19 cellular contexts compared by ENCODE assay signal in genomic region chr11:109521571-109522086, GRCh38.
DNase-seq lines count a peak whose midpoint lies in the region; ATAC-seq, FAIRE-seq and TF ChIP-seq lines count a peak whose summit lies in the region.
"Had no signal": no experiment of that assay in that cellular context is flagged by ENCODE, and none has a peak within 500 bp of the region (broad histone marks: within the 10 kb centered on the region; RNA-seq: fewer than 3 reads in every experiment).

No MANE protein-coding gene starts in this region.

- no peaks in the 10 kb centered on the region for H3K27me3 Mint-ChIP-seq in mesothelial cell of epicardium (ENCODE audit: low read depth)
- H3K27me3 Mint-ChIP-seq in naive thymus-derived CD4-positive, alpha-beta T cell = no peaks in the 10 kb centered on the region

- H3K36me3 ChIP-seq in liver (ENCODE audit: control insufficient read depth in 4 of 4, insufficient read depth in 3 of 4, low read depth in 1 of 4, low read length in 3 of 4) = no peaks in the 10 kb centered on the region
- H3K36me3 ChIP-seq in HepG2 (replicated peaks in 1 of 2; ENCODE audit: control insufficient read depth in 1 of 2, insufficient read depth in 2 of 2, low read length in 2 of 2) = no peaks in the 10 kb centered on the region
- no peaks in the 10 kb centered on the region for H3K36me3 ChIP-seq in naive thymus-derived CD4-positive, alpha-beta T cell (ENCODE audit: control insufficient read depth in 2 of 3, insufficient read depth in 3 of 3, low read length in 3 of 3)
- H3K36me3 ChIP-seq: BLaER1 had no signal

- DNase-seq in HepG2 (ENCODE audit: low spot score) (no peak), foreskin keratinocyte (peak; percentile 28 to 68), mesothelial cell of epicardium (ENCODE audit: low spot score in 2 of 2, unreplicated experiment in 2 of 2) (no peak), GM03348 (ENCODE audit: low spot score) (no peak), kidney tubule cell (ENCODE audit: low spot score) (no peak)
- no peak for DNase-seq in naive thymus-derived CD4-positive, alpha-beta T cell
- DNase-seq: 8988T; Calu3; CD8-positive, alpha-beta T cell; DMS53; DND-41; EL; H9 had no signal

- no TSS peak for BruUV-seq in HepG2 (replicated peaks; lab: Mats Ljungman, UMichigan)

- H3K27me3 ChIP-seq in liver (ENCODE audit: control insufficient read depth in 4 of 4, insufficient read depth in 4 of 4, low read length in 3 of 4) (no peaks in the 10 kb centered on the region), HepG2 (ENCODE audit: control insufficient read depth in 1 of 2, insufficient read depth in 2 of 2, low read length in 2 of 2) (no peaks in the 10 kb centered on the region), foreskin keratinocyte (no peaks in the 10 kb centered on the region)
- no peaks in the 10 kb centered on the region for H3K27me3 ChIP-seq in naive thymus-derived CD4-positive, alpha-beta T cell (ENCODE audit: control insufficient read depth in 2 of 2, insufficient read depth in 2 of 2, low read length in 2 of 2)
- H3K27me3 ChIP-seq: BLaER1 had no signal

- H3K9me3 ChIP-seq in liver (ENCODE audit: control insufficient read depth in 4 of 4, low read length in 3 of 4) = no peaks in the 10 kb centered on the region
- no peaks in the 10 kb centered on the region; the same call in 1 of the 2 replicates for H3K9me3 ChIP-seq in HepG2 (ENCODE audit: low read length)
- H3K9me3 ChIP-seq in naive thymus-derived CD4-positive, alpha-beta T cell (ENCODE audit: control insufficient read depth in 2 of 3, low read length in 3 of 3) = no peaks in the 10 kb centered on the region
- H3K9me3 ChIP-seq: BLaER1 had no signal

- peaks cover 9% of the 10 kb centered on the region for H3K9me3 Mint-ChIP-seq in mesothelial cell of epicardium
- H3K9me3 Mint-ChIP-seq in naive thymus-derived CD4-positive, alpha-beta T cell = peaks cover 0 to 25% (median 6%) of the 10 kb centered on the region in 11 donors
- H3K9me3 Mint-ChIP-seq: H9 had no signal

- no peak for TF ChIP-seq POLR2A in HepG2 (IDR thresholded peaks at IDR 0.05; ENCODE audit: insufficient read depth in 1 of 2, low read depth in 2 of 2, low read length in 2 of 2)

- TF ChIP-seq EP300 in HepG2 (IDR thresholded peaks at IDR 0.05; ENCODE audit: low read depth in 2 of 2, low read length in 2 of 2) = no peak
- TF ChIP-seq EP300 in HepG2 (CRISPR knock-in tag; IDR thresholded peaks at IDR 0.05; ENCODE audit: borderline replicate concordance) = no peak

- no peak overlapping the region for H3K4me3 ChIP-seq in liver (ENCODE audit: low read depth in 1 of 3, low read length in 3 of 3)
- H3K4me3 ChIP-seq in HepG2 (replicated peaks in 1 of 3; ENCODE audit: insufficient read depth in 1 of 3, low read depth in 2 of 3, low read length in 3 of 3) = no peak overlapping the region
- no peak overlapping the region for H3K4me3 ChIP-seq in naive thymus-derived CD4-positive, alpha-beta T cell (ENCODE audit: low read length)
- H3K4me3 ChIP-seq: BLaER1 had no signal

- H4K20me1 ChIP-seq in HepG2 (ENCODE audit: insufficient read depth, low read length) = no peaks in the 10 kb centered on the region
- H4K20me1 ChIP-seq: BLaER1 had no signal

- no peak overlapping the region for H3K4me3 Mint-ChIP-seq in mesothelial cell of epicardium
- no peak overlapping the region for H3K4me3 Mint-ChIP-seq in naive thymus-derived CD4-positive, alpha-beta T cell
- H3K4me3 Mint-ChIP-seq: CD14-positive monocyte; CD8-positive, alpha-beta T cell; H9 had no signal

- H3K27ac Mint-ChIP-seq in mesothelial cell of epicardium = peak overlapping the region; percentile 27
- H3K27ac Mint-ChIP-seq in naive thymus-derived CD4-positive, alpha-beta T cell = no peak overlapping the region
- H3K27ac Mint-ChIP-seq: CD14-positive monocyte; CD8-positive, alpha-beta T cell; H9 had no signal

- TF ChIP-seq RAD21 in liver (IDR thresholded peaks at IDR 0.05) (no peak), HepG2 (CRISPR knock-in tag; IDR thresholded peaks at IDR 0.05) (no peak)

- H3K9ac ChIP-seq in liver (ENCODE audit: low read depth in 1 of 2, low read length in 2 of 2) (no peak overlapping the region), HepG2 (ENCODE audit: insufficient read depth, low read depth, low read length) (no peak overlapping the region)
- H3K9ac ChIP-seq: BLaER1 had no signal

- H3K27ac ChIP-seq in liver (ENCODE audit: low read depth in 1 of 2, low read length in 2 of 2) = no peak overlapping the region
- no peak overlapping the region for H3K27ac ChIP-seq in HepG2 (ENCODE audit: extremely low read length, insufficient read depth, low read length)
- H3K27ac ChIP-seq in foreskin keratinocyte = no peak overlapping the region
- no peak overlapping the region for H3K27ac ChIP-seq in naive thymus-derived CD4-positive, alpha-beta T cell (ENCODE audit: low read depth, low read length)
- H3K27ac ChIP-seq: BLaER1 had no signal

- no peak for ATAC-seq in HepG2
- no peak for ATAC-seq in foreskin keratinocyte
- ATAC-seq in naive thymus-derived CD4-positive, alpha-beta T cell = no peak
- ATAC-seq: CD8-positive, alpha-beta T cell had no signal

- peaks cover 0 to 2% (median 0%) of the 10 kb centered on the region in 4 donors for H3K4me1 ChIP-seq in liver (ENCODE audit: control insufficient read depth in 4 of 4, insufficient read depth in 4 of 4, low read length in 3 of 4)
- no peaks in the 10 kb centered on the region for H3K4me1 ChIP-seq in HepG2 (ENCODE audit: insufficient read depth, low read length)
- H3K4me1 ChIP-seq in foreskin keratinocyte = peaks cover 15% of the 10 kb centered on the region
- H3K4me1 ChIP-seq in naive thymus-derived CD4-positive, alpha-beta T cell (ENCODE audit: control insufficient read depth in 2 of 2, insufficient read depth in 2 of 2, low read length in 2 of 2) = no peaks in the 10 kb centered on the region
- H3K4me1 ChIP-seq: BLaER1 had no signal

- FAIRE-seq in HepG2 (lab: Jason Lieb, UNC) = no peak
- FAIRE-seq: GM12891, GM19239, H1 had no signal

- H2AFZ ChIP-seq in HepG2 (ENCODE audit: low read length) = no peak overlapping the region

- WGBS in liver = 39% methylated on average over 1 of the region's 1 CpG
- WGBS in HepG2 (ENCODE audit: low lambda C conversion rate) = 6% methylated on average over 1 of the region's 1 CpG

- in situ Hi-C loops in HepG2 (cut with HindIII; ENCODE audit: extremely low pct_ligation_motif_present, low pct_unique_long_range_greater_than_20kb) = no loop called here

- H3K4me2 ChIP-seq in HepG2 (ENCODE audit: low read depth, low read length) = no peak overlapping the region
- H3K4me2 ChIP-seq: BLaER1 had no signal

- TF ChIP-seq CTCF in liver (IDR thresholded peaks at IDR 0.05; ENCODE audit: low read depth, low read length, missing input control) (no peak), HepG2 (CRISPR knock-in tag; IDR thresholded peaks at IDR 0.05) (no peak), foreskin keratinocyte (conservative IDR thresholded peaks at IDR 0.05) (no peak), mesothelial cell of epicardium (IDR thresholded peaks at IDR 0.05; ENCODE audit: unreplicated experiment) (no peak)

- H3K4me1 Mint-ChIP-seq in mesothelial cell of epicardium = peaks cover 10% of the 10 kb centered on the region
- H3K4me1 Mint-ChIP-seq in naive thymus-derived CD4-positive, alpha-beta T cell = no peaks in the 10 kb centered on the region
- H3K4me1 Mint-ChIP-seq: CD14-positive monocyte, H9 had no signal

- no peaks in the 10 kb centered on the region for H3K36me3 Mint-ChIP-seq in mesothelial cell of epicardium
- H3K36me3 Mint-ChIP-seq in naive thymus-derived CD4-positive, alpha-beta T cell = peaks cover 0 to 6% (median 0%) of the 10 kb centered on the region in 5 donors
- H3K36me3 Mint-ChIP-seq: CD14-positive monocyte; CD8-positive, alpha-beta T cell had no signal

- CTCF ChIA-PET in HepG2 (lab: Yijun Ruan, JAX; ENCODE audit: low intra/inter-chr PET ratio, low total read pairs) = no interaction called here
- CTCF ChIA-PET in naive thymus-derived CD4-positive, alpha-beta T cell (lab: Charles Lee) = no interaction called here

- H3K79me2 ChIP-seq in HepG2 (ENCODE audit: insufficient read depth, low read length) = no peaks in the 10 kb centered on the region

- POLR2A ChIA-PET in HepG2 (lab: Yijun Ruan, JAX) = no interaction called here
- POLR2A ChIA-PET in naive thymus-derived CD4-positive, alpha-beta T cell (lab: Charles Lee) = no interaction called here

- intact Hi-C loops in HepG2 (cut with micrococcal nuclease; ENCODE audit: unreplicated experiment) = no loop called here
- intact Hi-C loops in naive thymus-derived CD4-positive, alpha-beta T cell (cut with micrococcal nuclease) = no loop called here

TF ChIP-seq in liver, 16 proteins besides CTCF, POLR2A, EP300 and RAD21:
- no peak for TF ChIP-seq NR2F2 (IDR thresholded peaks at IDR 0.05)
- peak; percentile 23 for TF ChIP-seq HNF4G (IDR thresholded peaks at IDR 0.05)
- TF ChIP-seq HNF4A (conservative IDR thresholded peaks at IDR 0.05) = peak; percentile 74 to 86
- TF ChIP-seq MAX (IDR thresholded peaks at IDR 0.05) = no peak
- TF ChIP-seq SP1 (IDR thresholded peaks at IDR 0.05) = no peak
- no peak for TF ChIP-seq FOXA2 (IDR thresholded peaks at IDR 0.05)
- TF ChIP-seq YY1 (IDR thresholded peaks at IDR 0.05) = no peak
- TF ChIP-seq ATF3 (IDR thresholded peaks at IDR 0.05) = no peak

TF ChIP-seq in HepG2, 621 proteins besides CTCF, POLR2A, EP300 and RAD21 (continues in another document):
- TF ChIP-seq MNT (IDR thresholded peaks at IDR 0.05) = no peak
- TF ChIP-seq GPBP1L1 (CRISPR knock-in tag; IDR thresholded peaks at IDR 0.05) = no peak
- no peak for TF ChIP-seq ATAD3A (CRISPR knock-in tag; IDR thresholded peaks at IDR 0.05)

Comparison
In these comparisons a context has a peak if more than half of its experiments do, and no peak if none do; other contexts are left out.
1. DNase-seq: peak in foreskin keratinocyte (2 of 2); none in HepG2 (single experiment), mesothelial cell of epicardium (0 of 2), GM03348 (single experiment), naive thymus-derived CD4-positive, alpha-beta T cell (0 of 9) and kidney tubule cell (single experiment).